12 cellular contexts compared by ENCODE assay signal in the genomic region with DNA sequence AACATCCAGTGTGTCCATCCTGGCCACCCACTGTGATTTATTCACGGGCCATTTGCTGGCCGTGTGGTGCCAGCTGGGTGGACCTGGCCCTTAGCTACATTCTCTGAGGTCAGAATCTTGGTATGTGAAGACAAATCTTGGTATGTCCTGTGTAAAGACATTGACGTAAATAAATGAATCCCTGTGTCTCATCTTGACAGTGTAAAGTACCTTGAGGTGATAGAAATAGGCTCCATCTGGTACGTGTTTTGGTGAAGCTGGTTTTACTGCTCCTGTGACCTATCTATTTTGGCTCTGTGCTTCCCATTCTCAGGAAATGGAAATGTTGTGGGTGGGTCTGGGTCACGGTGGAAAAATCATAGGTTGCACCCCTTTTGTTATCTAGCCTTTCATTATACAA.
"Had no signal": no experiment of that assay in that cellular context is flagged by ENCODE, and none has a peak within 500 bp of the region (broad histone marks: within the 10 kb centered on the region; RNA-seq: fewer than 3 reads in every experiment).

No MANE protein-coding gene starts in this region.

- H3K27ac ChIP-seq: pancreas, tibial nerve had no signal

- ATAC-seq: pancreas; stimulated activated memory B cell treated with anti-CD40 and anti-IgM and Interleukin-4, amounts not matched to agents 10 μg/mL and 1 μg/mL and 100 μg/mL, for 72 hours had no signal

- H3K4me3 ChIP-seq: pancreas, tibial nerve had no signal

- H3K4me3 Mint-ChIP-seq: activated CD4-positive, alpha-beta T cell treated with anti-CD3 and anti-CD28 coated beads, Interleukin-2, amount 10 ng/mL, durations not matched to agents 7 days and 5 days; activated naive CD8-positive, alpha-beta T cell treated with anti-CD3 and anti-CD28 coated beads, Interleukin-2, amount 10 ng/mL, durations not matched to agents 7 days and 5 days; activated T-helper 1 cell treated with anti-CD3 and anti-CD28 coated beads, Interleukin-12 subunit alpha, Interleukin-12 subunit beta, Interleukin-2, Interleukin-4 antibody, amounts not matched to agents 30 ng/mL and 10 ng/mL and 1 ng/mL, durations not matched to agents 14 hours and 24 hours and 36 hours; stimulated activated memory B cell treated with anti-CD40 and anti-IgM and Interleukin-4, amounts not matched to agents 10 μg/mL and 1 μg/mL and 100 μg/mL, for 72 hours had no signal

- H3K4me1 Mint-ChIP-seq: activated CD4-positive, alpha-beta T cell treated with anti-CD3 and anti-CD28 coated beads, Interleukin-2, amount 10 ng/mL, durations not matched to agents 7 days and 5 days; activated naive CD8-positive, alpha-beta T cell treated with anti-CD3 and anti-CD28 coated beads, Interleukin-2, amount 10 ng/mL, durations not matched to agents 7 days and 5 days; stimulated activated memory B cell treated with anti-CD40 and anti-IgM and Interleukin-4, amounts not matched to agents 10 μg/mL and 1 μg/mL and 100 μg/mL, for 72 hours had no signal

- H3K27ac Mint-ChIP-seq: activated CD4-positive, alpha-beta T cell treated with anti-CD3 and anti-CD28 coated beads, Interleukin-2, amount 10 ng/mL, durations not matched to agents 7 days and 5 days; activated naive CD8-positive, alpha-beta T cell treated with anti-CD3 and anti-CD28 coated beads, Interleukin-2, amount 10 ng/mL, durations not matched to agents 7 days and 5 days; activated T-helper 1 cell treated with anti-CD3 and anti-CD28 coated beads, Interleukin-12 subunit alpha, Interleukin-12 subunit beta, Interleukin-2, Interleukin-4 antibody, amounts not matched to agents 30 ng/mL and 10 ng/mL and 1 ng/mL, durations not matched to agents 14 hours and 24 hours and 36 hours; stimulated activated memory B cell treated with anti-CD40 and anti-IgM and Interleukin-4, amounts not matched to agents 10 μg/mL and 1 μg/mL and 100 μg/mL, for 72 hours had no signal

- H3K4me1 ChIP-seq: pancreas had no signal

- H3K36me3 ChIP-seq: pancreas, tibial nerve had no signal

- H3K27me3 Mint-ChIP-seq: activated CD4-positive, alpha-beta T cell treated with anti-CD3 and anti-CD28 coated beads, Interleukin-2, amount 10 ng/mL, durations not matched to agents 7 days and 5 days; activated naive CD8-positive, alpha-beta T cell treated with anti-CD3 and anti-CD28 coated beads, Interleukin-2, amount 10 ng/mL, durations not matched to agents 7 days and 5 days had no signal

- H3K27me3 ChIP-seq: pancreas, tibial nerve had no signal

- DNase-seq: activated CD4-positive, alpha-beta T cell treated with anti-CD3 and anti-CD28 coated beads, Interleukin-2, amount 10 ng/mL, durations not matched to agents 7 days and 5 days; activated CD4-positive, CD25-positive, alpha-beta regulatory T cell; activated CD8-positive, alpha-beta memory T cell treated with anti-CD3 and anti-CD28 coated beads, Interleukin-2, amount 50 U/mL, for 48 hours; activated naive CD8-positive, alpha-beta T cell treated with anti-CD3 and anti-CD28 coated beads, Interleukin-2, amount 10 ng/mL, durations not matched to agents 7 days and 5 days; hypothalamus; kidney glomerular epithelial cell; pancreas; stimulated activated CD4-positive, alpha-beta T cell treated with anti-CD3 and anti-CD28 coated beads, Interleukin-2, amount 100 ng/mL, for 48 hours; SW 1271 had no signal

- FAIRE-seq: pancreas had no signal

- H3K36me3 Mint-ChIP-seq: activated naive CD8-positive, alpha-beta T cell treated with anti-CD3 and anti-CD28 coated beads, Interleukin-2, amount 10 ng/mL, durations not matched to agents 7 days and 5 days had no signal
